In genomic region chr5:43409809-43410271, GRCh38 we compare ENCODE assay signal across 25 cellular contexts. TPM values are rescaled to one million over a fixed set of nuclear protein-coding genes. Genes with fewer than 3 reads are reported as not detected.
A peak's percentile ranks its signal among the peaks of the same experiment; 100 is the strongest.
DNase-seq lines count a peak whose midpoint lies in the region; FAIRE-seq and TF ChIP-seq lines count a peak whose summit lies in the region.
"Had no signal": no experiment of that assay in that cellular context is flagged by ENCODE, and none has a peak within 500 bp of the region (broad histone marks: within the 10 kb centered on the region; RNA-seq: fewer than 3 reads in every experiment).

No MANE protein-coding gene starts in this region.

- H3K27ac Mint-ChIP-seq in HFFc6 = no peak overlapping the region
- H3K27ac Mint-ChIP-seq: activated CD8-positive, alpha-beta T cell treated with anti-CD3 and anti-CD28 coated beads, Interleukin-2, amount 10 ng/mL, durations not matched to agents 7 days and 5 days; stimulated activated naive CD8-positive, alpha-beta T cell treated with anti-CD3 and anti-CD28 coated beads, Interleukin-15, Interleukin-2, amounts not matched to agents 100 ng/mL and 50 ng/mL, for 24 hours; WTC11 had no signal

- 2 to 37% (median 23%) methylated on average over 2 of the region's 2 CpGs for WGBS in small intestine, 3 donors

- H3K4me3 ChIP-seq in duodenal mucosa (ENCODE audit: low read depth in 1 of 2, low read length in 2 of 2) (peak overlapping the region; percentile 63 to 67), small intestine (ENCODE audit: low read depth in 1 of 2, low read length in 2 of 2) (no peak overlapping the region), Karpas-422 (ENCODE audit: low read length) (no peak overlapping the region)
- H3K4me3 ChIP-seq: GM12878, vagina had no signal

- no peaks in the 10 kb centered on the region for H3K36me3 ChIP-seq in duodenal mucosa (ENCODE audit: control insufficient read depth in 1 of 2, insufficient read depth in 2 of 2, low read length in 2 of 2)
- no peaks in the 10 kb centered on the region for H3K36me3 ChIP-seq in small intestine (ENCODE audit: control insufficient read depth in 2 of 2, insufficient read depth in 2 of 2, low read length in 2 of 2)
- H3K36me3 ChIP-seq in Karpas-422 (ENCODE audit: insufficient read depth, low read length) = no peaks in the 10 kb centered on the region
- H3K36me3 ChIP-seq: brain microvascular endothelial cell, vagina had no signal

- H3K9me3 ChIP-seq in duodenal mucosa (ENCODE audit: control insufficient read depth in 1 of 2, low read length in 2 of 2) (no peaks in the 10 kb centered on the region), small intestine (ENCODE audit: control insufficient read depth, low read depth) (no peaks in the 10 kb centered on the region), Karpas-422 (ENCODE audit: low read length) (no peaks in the 10 kb centered on the region)
- H3K9me3 ChIP-seq: Caco-2, vagina had no signal

- H3K9ac ChIP-seq in duodenal mucosa (ENCODE audit: low read depth in 1 of 2, low read length in 2 of 2) (peak overlapping the region in 1 of 2 donors; percentile 67), Karpas-422 (ENCODE audit: low read length) (no peak overlapping the region)

- DNase-seq in HT-29 (ENCODE audit: low spot score) = peak; percentile 26
- DNase-seq in NCI-H2107 treated with DMSO at 0.1 percent for 48 hours (lab: John Stamatoyannopoulos, UW; ENCODE audit: unreplicated experiment) = peak; percentile 100
- DNase-seq in small intestine = peak; percentile 92
- no peak for DNase-seq in cortex of kidney (lab: John Stamatoyannopoulos, UW)
- DNase-seq in HFFc6 = no peak
- no peak for DNase-seq in Karpas-422
- DNase-seq: activated CD8-positive, alpha-beta T cell treated with anti-CD3 and anti-CD28 coated beads, Interleukin-2, amount 10 ng/mL, durations not matched to agents 7 days and 5 days; brain microvascular endothelial cell; Caco-2; dermis blood vessel endothelial cell; foreskin keratinocyte; GF-D8; HCEC 1CT; hypothalamus; KG1; NCI-H446 treated with DMSO at 0.1 percent for 48 hours; occipital lobe; SIG-M5; T-helper 2 cell had no signal

- no peak for FAIRE-seq in small intestine (lab: Jason Lieb, UNC)
- FAIRE-seq: GM12878, keratinocyte had no signal

- no peaks in the 10 kb centered on the region for H3K9me3 Mint-ChIP-seq in HFFc6

- H3K4me1 ChIP-seq in duodenal mucosa (ENCODE audit: control insufficient read depth in 1 of 2, insufficient read depth in 2 of 2, low read length in 2 of 2) = peaks cover 8 to 11% of the 10 kb centered on the region in 2 donors
- H3K4me1 ChIP-seq in small intestine (ENCODE audit: control insufficient read depth in 2 of 2, insufficient read depth in 1 of 2, low read depth in 1 of 2, low read length in 1 of 2) = peaks cover 0 to 3% of the 10 kb centered on the region in 2 donors
- no peaks in the 10 kb centered on the region for H3K4me1 ChIP-seq in Karpas-422 (ENCODE audit: low read length)
- H3K4me1 ChIP-seq: Caco-2, foreskin keratinocyte, vagina had no signal

- no peaks in the 10 kb centered on the region for H3K9me2 ChIP-seq in Karpas-422 (replicated peaks; ENCODE audit: insufficient read depth, low read length)

- H3K27ac ChIP-seq in duodenal mucosa (ENCODE audit: low read depth, low read length) (peak overlapping the region; percentile 70), small intestine (ENCODE audit: low read depth in 1 of 2, low read length in 1 of 2) (peak overlapping the region; percentile 56 to 82), Karpas-422 (ENCODE audit: low read length) (no peak overlapping the region)
- H3K27ac ChIP-seq: brain microvascular endothelial cell, foreskin keratinocyte, vagina had no signal

- H3K4me2 ChIP-seq in Karpas-422 (ENCODE audit: low read depth, low read length, poor library complexity, severe bottlenecking) = no peak overlapping the region

- H3K27me3 Mint-ChIP-seq in HFFc6 (ENCODE audit: insufficient read depth) = peaks cover 12% of the 10 kb centered on the region
- H3K27me3 Mint-ChIP-seq: stimulated activated naive CD8-positive, alpha-beta T cell treated with anti-CD3 and anti-CD28 coated beads, Interleukin-15, Interleukin-2, amounts not matched to agents 100 ng/mL and 50 ng/mL, for 24 hours had no signal

- H3K27me3 ChIP-seq in duodenal mucosa (ENCODE audit: control insufficient read depth in 1 of 2, insufficient read depth in 2 of 2, low read length in 2 of 2) = no peaks in the 10 kb centered on the region
- H3K27me3 ChIP-seq in small intestine (ENCODE audit: control insufficient read depth in 2 of 2, insufficient read depth in 2 of 2, low read length in 2 of 2) = no peaks in the 10 kb centered on the region
- no peaks in the 10 kb centered on the region for H3K27me3 ChIP-seq in Karpas-422 (ENCODE audit: low read length)
- H3K27me3 ChIP-seq: brain microvascular endothelial cell, foreskin keratinocyte, vagina had no signal

- H3K4me3 Mint-ChIP-seq in HFFc6 = no peak overlapping the region
- H3K4me3 Mint-ChIP-seq: activated CD8-positive, alpha-beta T cell treated with anti-CD3 and anti-CD28 coated beads, Interleukin-2, amount 10 ng/mL, durations not matched to agents 7 days and 5 days; stimulated activated naive CD8-positive, alpha-beta T cell treated with anti-CD3 and anti-CD28 coated beads, Interleukin-15, Interleukin-2, amounts not matched to agents 100 ng/mL and 50 ng/mL, for 24 hours; WTC11 had no signal

- H3K79me2 ChIP-seq in Karpas-422 (ENCODE audit: low read length) = no peaks in the 10 kb centered on the region

- H3K4me1 Mint-ChIP-seq in HFFc6 (ENCODE audit: low read depth) = no peaks in the 10 kb centered on the region
- H3K4me1 Mint-ChIP-seq: WTC11 had no signal

- H2AFZ ChIP-seq in Karpas-422 (ENCODE audit: low read length) = no peak overlapping the region

- no peaks in the 10 kb centered on the region for H3K36me3 Mint-ChIP-seq in HFFc6 (ENCODE audit: low read depth)

- H4K20me1 ChIP-seq in Karpas-422 (ENCODE audit: insufficient read depth, low read depth, low read length) = no peaks in the 10 kb centered on the region

- TF ChIP-seq CTCF in HFFc6 (IDR thresholded peaks at IDR 0.05) = no peak

RNA-seq across cellular contexts. Expression of gene CCL28, which starts 2.4 kb away (rescaled TPM):
- 2.2 and 4.2 TPM in 2 replicates for total RNA-seq in HT-29 (2014; rRNA removed; shearing (Covaris generic))
- polyA plus RNA-seq in small intestine = 10 to 100 TPM in 2 of 3 donors, 1 to 10 TPM in 1; 3.8 to 20.4 (median 11.6) TPM
- total RNA-seq in HFFc6 (2021; fragmentation: NEBNext Ultra II Directional; extraction: Animal tissue kit (Norgen Biotek cat#: 25700)) = under 1 TPM in 1 of 6 experiments, not detected in 5; 0.05 TPM
- 18.8 and 42.3 TPM in 2 replicates for total RNA-seq in Karpas-422 (2014; rRNA removed; shearing (Covaris generic); ENCODE audit: low replicate concordance)

Comparison
In these comparisons a context has a peak if more than half of its experiments do, and no peak if none do; other contexts are left out.
1. DNase-seq: peak in HT-29 (single experiment), NCI-H2107 treated with DMSO at 0.1 percent for 48 hours (single experiment) and small intestine (single experiment); none in cortex of kidney (single experiment), HFFc6 (single experiment) and Karpas-422 (single experiment).
2. H3K4me3 ChIP-seq: peak in duodenal mucosa (2 of 2); none in small intestine (0 of 2) and Karpas-422 (single experiment).